In the genomic region with DNA sequence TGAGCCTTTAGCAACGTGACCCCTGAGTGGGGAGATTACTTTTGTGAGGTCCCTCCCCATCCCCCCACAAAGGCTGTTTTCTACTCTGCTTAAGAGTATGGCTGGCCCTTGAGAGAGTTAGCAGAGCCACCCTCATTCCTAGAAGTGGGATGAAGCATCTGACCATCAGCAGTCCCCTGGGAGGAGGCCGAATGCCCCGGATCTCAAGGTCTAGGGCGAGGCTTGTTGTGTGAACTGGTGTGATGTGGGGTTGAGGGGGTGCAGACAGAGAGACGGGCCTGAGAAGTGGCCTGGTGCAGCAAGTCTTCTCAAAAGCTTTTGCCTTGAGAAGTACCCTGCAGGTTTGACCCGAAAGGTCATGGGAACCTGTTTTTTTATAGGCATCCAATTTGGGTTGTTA, we compare ENCODE assay signal across 22 cellular contexts.
DNase-seq lines count a peak whose midpoint lies in the region; ATAC-seq and TF ChIP-seq lines count a peak whose summit lies in the region.
"Had no signal": no experiment of that assay in that cellular context is flagged by ENCODE, and none has a peak within 500 bp of the region (broad histone marks: within the 10 kb centered on the region; RNA-seq: fewer than 3 reads in every experiment).

No MANE protein-coding gene starts in this region.

- intact Hi-C loops in CD8-positive, alpha-beta T cell (cut with DNase I, micrococcal nuclease) = no loop called here
- intact Hi-C loops in sigmoid colon (cut with DNase I) = no loop called here

- DNase-seq in CD8-positive, alpha-beta T cell = no peak
- no peak for DNase-seq in chondrocyte (ENCODE audit: low spot score)
- peak; percentile 55 for DNase-seq in sigmoid colon
- no peak for DNase-seq in cortex of kidney (lab: John Stamatoyannopoulos, UW)
- no peak for DNase-seq in H4 (ENCODE audit: low spot score)
- DNase-seq in effector memory CD4-positive, alpha-beta T cell = no peak
- DNase-seq: activated effector memory CD4-positive, alpha-beta T cell treated with anti-CD3 and anti-CD28 coated beads, Interleukin-2, amount 50 U/mL, for 16 hours; activated T-cell treated with anti-CD3 and anti-CD28 coated beads, Interleukin-2, amount 50 U/mL, for 1 hour; BE2C; COR-L47; hypothalamus; left colon; NCI-H1417 treated with DMSO at 0.1 percent for 48 hours; NCI-H2081; NCI-H748 treated with DMSO at 0.1 percent for 48 hours; nephron progenitor cell had no signal

- peaks cover 63% of the 10 kb centered on the region for H3K4me1 ChIP-seq in BLaER1
- H3K4me1 ChIP-seq in CD8-positive, alpha-beta T cell (ENCODE audit: insufficient read depth, low read length) = peaks cover 15% of the 10 kb centered on the region
- H3K4me1 ChIP-seq in sigmoid colon = peaks cover 0 to 23% (median 14%) of the 10 kb centered on the region in 4 donors
- H3K4me1 ChIP-seq in effector memory CD4-positive, alpha-beta T cell (ENCODE audit: control insufficient read depth, insufficient read depth, low read length, poor library complexity, severe bottlenecking) = peaks cover 11% of the 10 kb centered on the region
- H3K4me1 ChIP-seq: BE2C, body of pancreas had no signal

- CTCF ChIA-PET in CD8-positive, alpha-beta T cell (lab: Charles Lee) = interaction anchor here (1.4 to 1.6 kb wide), 2 partner anchors 41 to 142 kb away, joined by 4 read pairs; no protein-coding TSS in a partner anchor

- no peak for ATAC-seq in CD8-positive, alpha-beta T cell
- ATAC-seq: body of pancreas; stimulated activated memory B cell treated with anti-CD40 and anti-IgM and Interleukin-4, amounts not matched to agents 10 μg/mL and 1 μg/mL and 100 μg/mL, for 72 hours had no signal

- H3K27ac ChIP-seq in BLaER1 (no peak overlapping the region), sigmoid colon (peak overlapping the region in 1 of 4 donors; percentile 69)
- H3K27ac ChIP-seq in CD8-positive, alpha-beta T cell (ENCODE audit: low read depth, low read length) = no peak overlapping the region
- no peak overlapping the region for H3K27ac ChIP-seq in effector memory CD4-positive, alpha-beta T cell (ENCODE audit: insufficient read depth, low read length, poor library complexity, severe bottlenecking)
- H3K27ac ChIP-seq: body of pancreas, VCaP had no signal

- H3K9me3 Mint-ChIP-seq in CD8-positive, alpha-beta T cell = no peaks in the 10 kb centered on the region
- H3K9me3 Mint-ChIP-seq in chondrocyte (ENCODE audit: low read depth) = no peaks in the 10 kb centered on the region
- H3K9me3 Mint-ChIP-seq: activated CD4-positive, alpha-beta T cell treated with anti-CD3 and anti-CD28 coated beads, Interleukin-2, amount 10 ng/mL, durations not matched to agents 24 days and 14 days; H9; nephron progenitor cell; stimulated activated memory B cell treated with anti-CD40 and anti-IgM and Interleukin-4, amounts not matched to agents 10 μg/mL and 1 μg/mL and 100 μg/mL, for 72 hours had no signal

- TF ChIP-seq EP300 in sigmoid colon (IDR thresholded peaks at IDR 0.05) = no peak

- H3K36me3 Mint-ChIP-seq in CD8-positive, alpha-beta T cell = no peaks in the 10 kb centered on the region
- H3K36me3 Mint-ChIP-seq in chondrocyte (ENCODE audit: low read depth) = peaks cover 13% of the 10 kb centered on the region
- H3K36me3 Mint-ChIP-seq: stimulated activated memory B cell treated with anti-CD40 and anti-IgM and Interleukin-4, amounts not matched to agents 10 μg/mL and 1 μg/mL and 100 μg/mL, for 72 hours had no signal

- H3K4me3 ChIP-seq in BLaER1 = no peak overlapping the region
- H3K4me3 ChIP-seq in CD8-positive, alpha-beta T cell (ENCODE audit: low read depth, low read length) = no peak overlapping the region
- no peak overlapping the region for H3K4me3 ChIP-seq in sigmoid colon
- H3K4me3 ChIP-seq in effector memory CD4-positive, alpha-beta T cell (ENCODE audit: insufficient read depth, low read depth, low read length, poor library complexity, severe bottlenecking) = no peak overlapping the region
- H3K4me3 ChIP-seq: body of pancreas had no signal

- H3K9ac ChIP-seq in BLaER1 = no peak overlapping the region

- peaks cover 20% of the 10 kb centered on the region for H3K4me1 Mint-ChIP-seq in CD8-positive, alpha-beta T cell (ENCODE audit: low read depth)
- H3K4me1 Mint-ChIP-seq in chondrocyte (ENCODE audit: low read depth) = peaks cover 33% of the 10 kb centered on the region
- H3K4me1 Mint-ChIP-seq: stimulated activated memory B cell treated with anti-CD40 and anti-IgM and Interleukin-4, amounts not matched to agents 10 μg/mL and 1 μg/mL and 100 μg/mL, for 72 hours had no signal

- H3K4me3 Mint-ChIP-seq in CD8-positive, alpha-beta T cell = peak overlapping the region; percentile 49
- H3K4me3 Mint-ChIP-seq in chondrocyte (ENCODE audit: unreplicated experiment) = no peak overlapping the region
- H3K4me3 Mint-ChIP-seq: activated CD4-positive, alpha-beta T cell treated with anti-CD3 and anti-CD28 coated beads, Interleukin-2, amount 10 ng/mL, durations not matched to agents 24 days and 14 days; H9; nephron progenitor cell; stimulated activated memory B cell treated with anti-CD40 and anti-IgM and Interleukin-4, amounts not matched to agents 10 μg/mL and 1 μg/mL and 100 μg/mL, for 72 hours had no signal

- no peak overlapping the region for H3K27ac Mint-ChIP-seq in CD8-positive, alpha-beta T cell
- H3K27ac Mint-ChIP-seq in chondrocyte (ENCODE audit: unreplicated experiment) = peak overlapping the region; percentile 12
- H3K27ac Mint-ChIP-seq: activated CD4-positive, alpha-beta T cell treated with anti-CD3 and anti-CD28 coated beads, Interleukin-2, amount 10 ng/mL, durations not matched to agents 24 days and 14 days; stimulated activated memory B cell treated with anti-CD40 and anti-IgM and Interleukin-4, amounts not matched to agents 10 μg/mL and 1 μg/mL and 100 μg/mL, for 72 hours had no signal

- peaks cover 33% of the 10 kb centered on the region for H3K27me3 Mint-ChIP-seq in CD8-positive, alpha-beta T cell (ENCODE audit: low read depth)
- no peaks in the 10 kb centered on the region for H3K27me3 Mint-ChIP-seq in chondrocyte (ENCODE audit: low read depth)

- H3K36me3 ChIP-seq in BLaER1 (no peaks in the 10 kb centered on the region), sigmoid colon (peaks cover 0 to 37% (median 13%) of the 10 kb centered on the region in 4 donors)
- no peaks in the 10 kb centered on the region for H3K36me3 ChIP-seq in CD8-positive, alpha-beta T cell (ENCODE audit: insufficient read depth, low read length)
- H3K36me3 ChIP-seq in effector memory CD4-positive, alpha-beta T cell (ENCODE audit: control insufficient read depth, insufficient read depth, low read length) = no peaks in the 10 kb centered on the region
- H3K36me3 ChIP-seq: BE2C had no signal

- no peaks in the 10 kb centered on the region for H4K20me1 ChIP-seq in BLaER1

- TF ChIP-seq POLR2A in sigmoid colon (IDR thresholded peaks at IDR 0.05) = no peak

- H3K9me3 ChIP-seq in BLaER1 = no peaks in the 10 kb centered on the region
- H3K9me3 ChIP-seq in CD8-positive, alpha-beta T cell (ENCODE audit: low read length) = no peaks in the 10 kb centered on the region
- H3K9me3 ChIP-seq in sigmoid colon = no peaks in the 10 kb centered on the region
- H3K9me3 ChIP-seq in effector memory CD4-positive, alpha-beta T cell (ENCODE audit: control insufficient read depth, low read length) = no peaks in the 10 kb centered on the region
- H3K9me3 ChIP-seq: BE2C, body of pancreas had no signal

- WGBS in sigmoid colon, 2 donors = 82 to 83% methylated on average over 6 of the region's 6 CpGs

- POLR2A ChIA-PET in CD8-positive, alpha-beta T cell (lab: Charles Lee) = no interaction called here

- H3K27me3 ChIP-seq in BLaER1 (no peaks in the 10 kb centered on the region), sigmoid colon (no peaks in the 10 kb centered on the region)
- H3K27me3 ChIP-seq in CD8-positive, alpha-beta T cell (ENCODE audit: insufficient read depth, low read length) = no peaks in the 10 kb centered on the region
- peaks cover 6% of the 10 kb centered on the region for H3K27me3 ChIP-seq in effector memory CD4-positive, alpha-beta T cell (replicated peaks; ENCODE audit: control insufficient read depth, insufficient read depth, low read length, poor library complexity, severe bottlenecking)
- H3K27me3 ChIP-seq: body of pancreas had no signal

- TF ChIP-seq CTCF in CD8-positive, alpha-beta T cell (IDR thresholded peaks at IDR 0.05) = no peak
- TF ChIP-seq CTCF in chondrocyte (IDR thresholded peaks at IDR 0.05) = no peak
- TF ChIP-seq CTCF in sigmoid colon (IDR thresholded peaks at IDR 0.05) = no peak

- 0 out of 2 replicates have a peak overlapping the region, but pooled peaks have one; percentile 3 for H3K4me2 ChIP-seq in BLaER1
